Comparison of ENCODE assay signal across 1 cellular context in genomic region chr6:49462927-49463611, GRCh38.
A peak's percentile ranks its signal among the peaks of the same experiment; 100 is the strongest.
TF ChIP-seq lines count a peak whose summit lies in the region.

Gene CENPQ, plus strand, starts transcription at chr6:49463370. Its CDS starts 6,807 bp downstream, at chr6:49470177.
Gene MMUT, minus strand, starts transcription at chr6:49463253. Its CDS starts 3,787 bp downstream, at chr6:49459466.

TF ChIP-seq in HepG2, 621 proteins besides CTCF, POLR2A, EP300 and RAD21 (continued from another document and continues in another):
- TF ChIP-seq U2AF2 (IDR thresholded peaks at IDR 0.05; ENCODE audit: low read depth, low read length) = no peak
- peak in 1 of 2 experiments; percentile 99; a peak in 2 of 4 replicates for TF ChIP-seq KLF16 (CRISPR knock-in tag; IDR thresholded peaks at IDR 0.05)
- TF ChIP-seq FUBP1 (CRISPR knock-in tag; IDR thresholded peaks at IDR 0.05; ENCODE audit: borderline replicate concordance) = no peak
- peak; percentile 99 for TF ChIP-seq ZNF501 (CRISPR knock-in tag; IDR thresholded peaks at IDR 0.05)
- peak; percentile 65; the same call in 1 of the 2 replicates for TF ChIP-seq GMEB2 (CRISPR knock-in tag; IDR thresholded peaks at IDR 0.05; ENCODE audit: low read depth)
- TF ChIP-seq RNF219 (CRISPR knock-in tag; IDR thresholded peaks at IDR 0.05) = no peak
- 0 out of 2 replicates have a peak, but pooled peaks have one; percentile 66 for TF ChIP-seq PRDM10 (CRISPR knock-in tag; IDR thresholded peaks at IDR 0.05; ENCODE audit: low read depth)
- TF ChIP-seq SOX6 (IDR thresholded peaks at IDR 0.05) = no peak
- TF ChIP-seq SOX6 (CRISPR knock-in tag; IDR thresholded peaks at IDR 0.05) = peak; percentile 82
- TF ChIP-seq ZNF780A (CRISPR knock-in tag; IDR thresholded peaks at IDR 0.05) = no peak
- peak; percentile 86; the same call in 1 of the 2 replicates for TF ChIP-seq ZNF598 (CRISPR knock-in tag; IDR thresholded peaks at IDR 0.05; ENCODE audit: borderline replicate concordance)
- TF ChIP-seq MBNL3 (CRISPR knock-in tag; conservative IDR thresholded peaks at IDR 0.05) = no peak
- no peak for TF ChIP-seq CEBPB (IDR thresholded peaks at IDR 0.05; ENCODE audit: borderline replicate concordance, low read depth, low read length)
- TF ChIP-seq ZNF335 (CRISPR knock-in tag; IDR thresholded peaks at IDR 0.05) = peak; percentile 81; the same call in 1 of the 2 replicates
- TF ChIP-seq CEBPZ (IDR thresholded peaks at IDR 0.05; ENCODE audit: low read length) = no peak
- TF ChIP-seq PAXIP1 (CRISPR knock-in tag; conservative IDR thresholded peaks at IDR 0.05) = peak; percentile 71; the same call in 1 of the 2 replicates
- TF ChIP-seq SP140L (CRISPR knock-in tag; IDR thresholded peaks at IDR 0.05; ENCODE audit: borderline replicate concordance) = no peak
- no peak; the same call in 1 of the 2 replicates for TF ChIP-seq MXD1 (CRISPR knock-in tag; IDR thresholded peaks at IDR 0.05)
- peak; percentile 84 for TF ChIP-seq FOXP4 (CRISPR knock-in tag; IDR thresholded peaks at IDR 0.05)
- TF ChIP-seq ARID3A (IDR thresholded peaks at IDR 0.05; ENCODE audit: low read depth, low read length) = peak; percentile 54; the same call in 1 of the 2 replicates
- no peak for TF ChIP-seq AKNA (CRISPR knock-in tag; IDR thresholded peaks at IDR 0.05; ENCODE audit: borderline replicate concordance)
